Comparison of ENCODE assay signal across 25 cellular contexts in genomic region chr20:5821627-5822215, GRCh38.
DNase-seq lines count a peak whose midpoint lies in the region; ATAC-seq, FAIRE-seq and TF ChIP-seq lines count a peak whose summit lies in the region.
"Had no signal": no experiment of that assay in that cellular context is flagged by ENCODE, and none has a peak within 500 bp of the region (broad histone marks: within the 10 kb centered on the region; RNA-seq: fewer than 3 reads in every experiment).

No MANE protein-coding gene starts in this region.

- peak overlapping the region in 1 of 2 donors; percentile 12 for H3K27ac Mint-ChIP-seq in stimulated activated naive CD8-positive, alpha-beta T cell treated with anti-CD3 and anti-CD28 coated beads, Interleukin-15, amount 100 ng/mL, for 72 hours
- H3K27ac Mint-ChIP-seq in WTC11 (no peak overlapping the region), chondrocyte (ENCODE audit: unreplicated experiment) (no peak overlapping the region)
- H3K27ac Mint-ChIP-seq: activated naive CD8-positive, alpha-beta T cell treated with anti-CD3 and anti-CD28 coated beads, Interleukin-2, amount 10 ng/mL, durations not matched to agents 7 days and 5 days; immature natural killer cell had no signal

- no peaks in the 10 kb centered on the region for H3K9me3 Mint-ChIP-seq in stimulated activated naive CD8-positive, alpha-beta T cell treated with anti-CD3 and anti-CD28 coated beads, Interleukin-15, amount 100 ng/mL, for 72 hours
- H3K9me3 Mint-ChIP-seq in WTC11 = peaks cover 9% of the 10 kb centered on the region
- H3K9me3 Mint-ChIP-seq in chondrocyte (ENCODE audit: low read depth) = no peaks in the 10 kb centered on the region
- H3K9me3 Mint-ChIP-seq: activated naive CD8-positive, alpha-beta T cell treated with anti-CD3 and anti-CD28 coated beads, Interleukin-2, amount 10 ng/mL, durations not matched to agents 7 days and 5 days; CD4-positive, CD25-positive, alpha-beta regulatory T cell; immature natural killer cell had no signal

- H3K27ac ChIP-seq in right atrium auricular region = peak overlapping the region; percentile 42 to 59
- H3K27ac ChIP-seq: right lobe of liver, suprapubic skin had no signal

- H3K27me3 ChIP-seq in right atrium auricular region = no peaks in the 10 kb centered on the region
- H3K27me3 ChIP-seq: right lobe of liver, suprapubic skin had no signal

- no peak for FAIRE-seq in urothelium cell line (lab: Jason Lieb, UNC)
- FAIRE-seq: colon, endometrium, HTR-8/SVneo had no signal

- peak; percentile 61 for ATAC-seq in stimulated activated naive CD8-positive, alpha-beta T cell treated with anti-CD3 and anti-CD28 coated beads, Interleukin-15, Interleukin-2, amounts not matched to agents 100 U/mL and 50 U/mL, for 24 hours
- no peak for ATAC-seq in stimulated activated naive CD8-positive, alpha-beta T cell treated with anti-CD3 and anti-CD28 coated beads, Interleukin-15, amount 100 ng/mL, for 72 hours
- ATAC-seq in WTC11 (no peak), HG02610 (IDR thresholded peaks at IDR 0.05; ENCODE audit: unreplicated experiment) (no peak)

- TF ChIP-seq CTCF in WTC11 (IDR thresholded peaks at IDR 0.05) (no peak), right atrium auricular region (IDR thresholded peaks at IDR 0.05) (no peak), chondrocyte (IDR thresholded peaks at IDR 0.05) (no peak)

- CTCF ChIA-PET in WTC11 (lab: Charles Lee) = interaction anchor here (0.8 to 1.0 kb wide), 2 partner anchors 265 to 293 kb away, joined by 3 to 4 read pairs; no protein-coding TSS in a partner anchor

- H3K4me3 ChIP-seq in right atrium auricular region = no peak overlapping the region
- H3K4me3 ChIP-seq: lung, right lobe of liver, suprapubic skin had no signal

- H3K36me3 Mint-ChIP-seq in WTC11 = no peaks in the 10 kb centered on the region; the same call in 1 of the 2 replicates
- H3K36me3 Mint-ChIP-seq in chondrocyte (ENCODE audit: low read depth) = peaks cover 3% of the 10 kb centered on the region

- no peaks in the 10 kb centered on the region for H3K27me3 Mint-ChIP-seq in stimulated activated naive CD8-positive, alpha-beta T cell treated with anti-CD3 and anti-CD28 coated beads, Interleukin-15, amount 100 ng/mL, for 72 hours
- H3K27me3 Mint-ChIP-seq in WTC11 (ENCODE audit: low read depth) (no peaks in the 10 kb centered on the region), chondrocyte (ENCODE audit: low read depth) (no peaks in the 10 kb centered on the region)
- H3K27me3 Mint-ChIP-seq: activated naive CD8-positive, alpha-beta T cell treated with anti-CD3 and anti-CD28 coated beads, Interleukin-2, amount 10 ng/mL, durations not matched to agents 7 days and 5 days; CD4-positive, CD25-positive, alpha-beta regulatory T cell had no signal

- POLR2A ChIA-PET in WTC11 (lab: Charles Lee) = no interaction called here

- peaks cover 36% of the 10 kb centered on the region for H3K4me1 Mint-ChIP-seq in stimulated activated naive CD8-positive, alpha-beta T cell treated with anti-CD3 and anti-CD28 coated beads, Interleukin-15, amount 100 ng/mL, for 72 hours
- H3K4me1 Mint-ChIP-seq in WTC11 (peaks cover 44% of the 10 kb centered on the region), chondrocyte (ENCODE audit: low read depth) (peaks cover 2% of the 10 kb centered on the region)

- no peak for DNase-seq in stimulated activated naive CD8-positive, alpha-beta T cell treated with anti-CD3 and anti-CD28 coated beads, Interleukin-15, Interleukin-2, amounts not matched to agents 100 U/mL and 50 U/mL, for 24 hours
- no peak for DNase-seq in stimulated activated naive CD8-positive, alpha-beta T cell treated with anti-CD3 and anti-CD28 coated beads, Interleukin-15, amount 100 ng/mL, for 72 hours
- DNase-seq in WTC11 (ENCODE audit: low spot score) = no peak
- no peak for DNase-seq in right atrium auricular region (ENCODE audit: low spot score)
- no peak for DNase-seq in urothelium cell line (ENCODE audit: low spot score)
- DNase-seq in chondrocyte (ENCODE audit: low spot score) = no peak
- no peak for DNase-seq in inferior parietal cortex (ENCODE audit: extremely low spot score)
- DNase-seq: ACHN; activated CD4-positive, alpha-beta T cell treated with anti-CD3 and anti-CD28 coated beads for 4 hours; activated naive CD8-positive, alpha-beta T cell treated with anti-CD3 and anti-CD28 coated beads, Interleukin-2, amount 10 ng/mL, durations not matched to agents 7 days and 5 days; CD4-positive, CD25-positive, alpha-beta regulatory T cell; GF-D8; immature natural killer cell; NCI-H1436; NCI-H2171; occipital lobe; right lobe of liver; stimulated activated CD4-positive, alpha-beta T cell treated with anti-CD3 and anti-CD28 coated beads, Interleukin-15, amount 100 ng/mL, for 24 hours; SW 1271 had no signal

- no peaks in the 10 kb centered on the region for H3K36me3 ChIP-seq in right atrium auricular region
- H3K36me3 ChIP-seq: right lobe of liver, suprapubic skin had no signal

- no peaks in the 10 kb centered on the region for H3K9me3 ChIP-seq in right atrium auricular region
- H3K9me3 ChIP-seq: right lobe of liver, suprapubic skin had no signal

- no peak overlapping the region for H3K4me3 Mint-ChIP-seq in stimulated activated naive CD8-positive, alpha-beta T cell treated with anti-CD3 and anti-CD28 coated beads, Interleukin-15, amount 100 ng/mL, for 72 hours
- no peak overlapping the region for H3K4me3 Mint-ChIP-seq in WTC11
- H3K4me3 Mint-ChIP-seq in chondrocyte (ENCODE audit: unreplicated experiment) = no peak overlapping the region
- H3K4me3 Mint-ChIP-seq: activated naive CD8-positive, alpha-beta T cell treated with anti-CD3 and anti-CD28 coated beads, Interleukin-2, amount 10 ng/mL, durations not matched to agents 7 days and 5 days; CD4-positive, CD25-positive, alpha-beta regulatory T cell; immature natural killer cell had no signal

- peaks cover 0 to 13% of the 10 kb centered on the region in 2 donors for H3K4me1 ChIP-seq in right atrium auricular region
- H3K4me1 ChIP-seq: right lobe of liver had no signal

TF ChIP-seq in WTC11, 78 proteins besides CTCF, POLR2A, EP300 and RAD21:
- TF ChIP-seq ZBTB43 (CRISPR knock-in tag; IDR thresholded peaks at IDR 0.05) (no peak), ZNF232 (CRISPR knock-in tag; IDR thresholded peaks at IDR 0.05) (no peak), USF2 (CRISPR knock-in tag; IDR thresholded peaks at IDR 0.05) (no peak), GABPB1 (CRISPR knock-in tag; IDR thresholded peaks at IDR 0.05) (peak; percentile 53; the same call in 1 of the 2 replicates), SMAD3 (CRISPR knock-in tag; IDR thresholded peaks at IDR 0.05; ENCODE audit: borderline replicate concordance) (no peak), HMGXB4 (CRISPR knock-in tag; IDR thresholded peaks at IDR 0.05) (no peak), IRF1 (CRISPR knock-in tag; IDR thresholded peaks at IDR 0.05) (no peak)
TF ChIP-seq in WTC11: peak in this region for 1.
